1 cellular context compared by ENCODE assay signal in genomic region chr9:100428871-100429654, GRCh38.
TF ChIP-seq lines count a peak whose summit lies in the region.

No MANE protein-coding gene starts in this region.

TF ChIP-seq in K562, 482 proteins besides CTCF, POLR2A, EP300 and RAD21 (continued from another document):
- TF ChIP-seq, protein P1, sequence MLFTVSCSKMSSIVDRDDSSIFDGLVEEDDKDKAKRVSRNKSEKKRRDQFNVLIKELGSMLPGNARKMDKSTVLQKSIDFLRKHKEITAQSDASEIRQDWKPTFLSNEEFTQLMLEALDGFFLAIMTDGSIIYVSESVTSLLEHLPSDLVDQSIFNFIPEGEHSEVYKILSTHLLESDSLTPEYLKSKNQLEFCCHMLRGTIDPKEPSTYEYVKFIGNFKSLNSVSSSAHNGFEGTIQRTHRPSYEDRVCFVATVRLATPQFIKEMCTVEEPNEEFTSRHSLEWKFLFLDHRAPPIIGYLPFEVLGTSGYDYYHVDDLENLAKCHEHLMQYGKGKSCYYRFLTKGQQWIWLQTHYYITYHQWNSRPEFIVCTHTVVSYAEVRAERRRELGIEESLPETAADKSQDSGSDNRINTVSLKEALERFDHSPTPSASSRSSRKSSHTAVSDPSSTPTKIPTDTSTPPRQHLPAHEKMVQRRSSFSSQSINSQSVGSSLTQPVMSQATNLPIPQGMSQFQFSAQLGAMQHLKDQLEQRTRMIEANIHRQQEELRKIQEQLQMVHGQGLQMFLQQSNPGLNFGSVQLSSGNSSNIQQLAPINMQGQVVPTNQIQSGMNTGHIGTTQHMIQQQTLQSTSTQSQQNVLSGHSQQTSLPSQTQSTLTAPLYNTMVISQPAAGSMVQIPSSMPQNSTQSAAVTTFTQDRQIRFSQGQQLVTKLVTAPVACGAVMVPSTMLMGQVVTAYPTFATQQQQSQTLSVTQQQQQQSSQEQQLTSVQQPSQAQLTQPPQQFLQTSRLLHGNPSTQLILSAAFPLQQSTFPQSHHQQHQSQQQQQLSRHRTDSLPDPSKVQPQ (CRISPR knock-in tag; IDR thresholded peaks at IDR 0.05; ENCODE audit: borderline replicate concordance): no peak
- no peak for TF ChIP-seq ZNF561 (CRISPR knock-in tag; conservative IDR thresholded peaks at IDR 0.05)
- TF ChIP-seq, protein P2, sequence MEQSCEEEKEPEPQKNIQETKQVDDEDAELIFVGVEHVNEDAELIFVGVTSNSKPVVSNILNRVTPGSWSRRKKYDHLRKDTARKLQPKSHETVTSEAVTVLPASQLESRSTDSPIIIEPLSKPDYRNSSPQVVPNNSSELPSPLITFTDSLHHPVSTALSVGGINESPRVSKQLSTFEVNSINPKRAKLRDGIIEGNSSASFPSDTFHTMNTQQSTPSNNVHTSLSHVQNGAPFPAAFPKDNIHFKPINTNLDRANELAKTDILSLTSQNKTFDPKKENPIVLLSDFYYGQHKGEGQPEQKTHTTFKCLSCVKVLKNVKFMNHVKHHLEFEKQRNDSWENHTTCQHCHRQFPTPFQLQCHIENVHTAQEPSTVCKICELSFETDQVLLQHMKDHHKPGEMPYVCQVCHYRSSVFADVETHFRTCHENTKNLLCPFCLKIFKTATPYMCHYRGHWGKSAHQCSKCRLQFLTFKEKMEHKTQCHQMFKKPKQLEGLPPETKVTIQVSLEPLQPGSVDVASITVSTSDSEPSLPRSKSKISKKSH (CRISPR knock-in tag; IDR thresholded peaks at IDR 0.05): no peak
